1 cellular context compared by ENCODE assay signal in the genomic region with DNA sequence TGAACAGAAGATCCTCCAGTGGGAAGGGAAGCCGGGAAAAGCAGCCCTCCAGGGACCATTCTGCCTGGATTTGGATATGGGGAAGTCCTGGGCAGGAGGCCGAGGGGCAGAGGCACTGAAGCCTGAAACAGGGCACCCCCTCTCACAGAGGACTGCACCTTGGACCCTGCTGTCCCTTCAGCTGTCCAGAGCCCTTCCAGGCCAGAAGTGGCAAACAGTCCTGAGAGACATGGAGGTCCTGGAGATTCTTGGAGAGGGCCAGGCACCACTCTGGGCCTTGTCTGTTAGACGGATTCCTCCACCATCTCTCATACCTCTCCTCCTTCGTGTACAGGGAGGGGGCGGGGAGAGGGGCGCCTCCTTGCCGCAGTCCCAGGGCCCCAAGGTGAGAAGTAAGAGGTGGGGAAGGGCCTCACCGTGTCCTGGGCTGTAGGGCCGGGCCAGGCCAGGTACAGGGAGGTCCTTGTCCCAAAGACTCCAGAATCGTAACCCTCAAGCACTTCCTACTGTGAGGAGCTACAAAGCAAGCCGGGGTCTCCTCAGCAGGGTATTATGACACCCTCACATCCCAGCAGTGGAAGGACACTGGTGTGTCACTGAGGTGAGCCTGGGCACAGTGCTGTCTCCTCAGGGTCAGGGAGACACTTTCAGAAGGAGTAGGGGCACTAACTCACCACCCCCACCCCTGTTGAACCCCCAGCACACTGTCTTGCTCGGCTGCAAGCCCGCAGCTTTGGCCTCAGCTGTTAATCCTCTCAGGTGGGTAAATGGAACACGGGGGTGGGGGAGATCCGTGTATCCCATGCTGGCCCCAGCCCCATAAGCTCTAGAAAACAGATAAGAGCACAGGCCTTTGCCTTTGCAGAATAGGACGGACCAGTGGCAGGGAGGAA.
TF ChIP-seq lines count a peak whose summit lies in the region.

No MANE protein-coding gene starts in this region.

TF ChIP-seq in HepG2, 621 proteins besides CTCF, POLR2A, EP300 and RAD21 (continued from another document):
- TF ChIP-seq, protein P1, sequence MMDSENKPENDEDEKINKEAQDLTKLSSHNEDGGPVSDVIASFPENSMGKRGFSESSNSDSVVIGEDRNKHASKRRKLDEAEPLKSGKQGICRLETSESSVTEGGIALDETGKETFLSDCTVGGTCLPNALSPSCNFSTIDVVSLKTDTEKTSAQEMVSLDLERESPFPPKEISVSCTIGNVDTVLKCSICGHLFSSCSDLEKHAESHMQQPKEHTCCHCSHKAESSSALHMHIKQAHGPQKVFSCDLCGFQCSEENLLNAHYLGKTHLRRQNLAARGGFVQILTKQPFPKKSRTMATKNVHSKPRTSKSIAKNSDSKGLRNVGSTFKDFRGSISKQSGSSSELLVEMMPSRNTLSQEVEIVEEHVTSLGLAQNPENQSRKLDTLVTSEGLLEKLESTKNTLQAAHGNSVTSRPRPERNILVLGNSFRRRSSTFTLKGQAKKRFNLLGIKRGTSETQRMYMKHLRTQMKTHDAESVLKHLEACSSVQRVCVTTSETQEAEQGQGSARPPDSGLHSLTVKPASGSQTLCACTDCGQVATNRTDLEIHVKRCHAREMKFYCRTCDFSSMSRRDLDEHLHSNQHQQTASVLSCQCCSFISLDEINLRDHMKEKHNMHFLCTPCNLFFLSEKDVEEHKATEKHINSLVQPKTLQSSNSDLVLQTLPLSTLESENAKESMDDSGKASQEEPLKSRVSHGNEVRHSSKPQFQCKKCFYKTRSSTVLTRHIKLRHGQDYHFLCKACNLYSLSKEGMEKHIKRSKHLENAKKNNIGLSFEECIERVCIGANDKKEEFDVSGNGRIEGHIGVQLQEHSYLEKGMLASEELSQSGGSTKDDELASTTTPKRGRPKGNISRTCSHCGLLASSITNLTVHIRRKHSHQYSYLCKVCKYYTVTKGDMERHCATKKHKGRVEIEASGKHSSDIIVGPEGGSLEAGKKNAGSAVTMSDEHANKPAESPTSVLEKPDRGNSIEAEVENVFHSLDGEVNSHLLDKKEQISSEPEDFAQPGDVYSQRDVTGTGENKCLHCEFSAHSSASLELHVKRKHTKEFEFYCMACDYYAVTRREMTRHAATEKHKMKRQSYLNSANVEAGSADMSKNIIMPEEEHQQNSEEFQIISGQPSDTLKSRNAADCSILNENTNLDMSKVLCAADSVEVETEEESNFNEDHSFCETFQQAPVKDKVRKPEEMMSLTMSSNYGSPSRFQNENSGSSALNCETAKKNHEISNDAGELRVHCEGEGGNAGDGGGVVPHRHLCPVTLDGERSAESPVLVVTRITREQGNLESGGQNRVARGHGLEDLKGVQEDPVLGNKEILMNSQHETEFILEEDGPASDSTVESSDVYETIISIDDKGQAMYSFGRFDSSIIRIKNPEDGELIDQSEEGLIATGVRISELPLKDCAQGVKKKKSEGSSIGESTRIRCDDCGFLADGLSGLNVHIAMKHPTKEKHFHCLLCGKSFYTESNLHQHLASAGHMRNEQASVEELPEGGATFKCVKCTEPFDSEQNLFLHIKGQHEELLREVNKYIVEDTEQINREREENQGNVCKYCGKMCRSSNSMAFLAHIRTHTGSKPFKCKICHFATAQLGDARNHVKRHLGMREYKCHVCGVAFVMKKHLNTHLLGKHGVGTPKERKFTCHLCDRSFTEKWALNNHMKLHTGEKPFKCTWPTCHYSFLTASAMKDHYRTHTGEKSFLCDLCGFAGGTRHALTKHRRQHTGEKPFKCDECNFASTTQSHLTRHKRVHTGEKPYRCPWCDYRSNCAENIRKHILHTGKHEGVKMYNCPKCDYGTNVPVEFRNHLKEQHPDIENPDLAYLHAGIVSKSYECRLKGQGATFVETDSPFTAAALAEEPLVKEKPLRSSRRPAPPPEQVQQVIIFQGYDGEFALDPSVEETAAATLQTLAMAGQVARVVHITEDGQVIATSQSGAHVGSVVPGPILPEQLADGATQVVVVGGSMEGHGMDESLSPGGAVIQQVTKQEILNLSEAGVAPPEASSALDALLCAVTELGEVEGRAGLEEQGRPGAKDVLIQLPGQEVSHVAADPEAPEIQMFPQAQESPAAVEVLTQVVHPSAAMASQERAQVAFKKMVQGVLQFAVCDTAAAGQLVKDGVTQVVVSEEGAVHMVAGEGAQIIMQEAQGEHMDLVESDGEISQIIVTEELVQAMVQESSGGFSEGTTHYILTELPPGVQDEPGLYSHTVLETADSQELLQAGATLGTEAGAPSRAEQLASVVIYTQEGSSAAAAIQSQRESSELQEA (CRISPR knock-in tag; IDR thresholded peaks at IDR 0.05; ENCODE audit: not compliant biosample characterization) = peak; percentile 38
- no peak for TF ChIP-seq NFE2L2 (IDR thresholded peaks at IDR 0.05; ENCODE audit: low read length)
- no peak for TF ChIP-seq ZNF883 (CRISPR knock-in tag; IDR thresholded peaks at IDR 0.05; ENCODE audit: not compliant biosample characterization)
- TF ChIP-seq NFYC (CRISPR knock-in tag; IDR thresholded peaks at IDR 0.05) = no peak
- TF ChIP-seq REXO4 (CRISPR knock-in tag; IDR thresholded peaks at IDR 0.05; ENCODE audit: borderline replicate concordance) = no peak
- TF ChIP-seq, protein P2, sequence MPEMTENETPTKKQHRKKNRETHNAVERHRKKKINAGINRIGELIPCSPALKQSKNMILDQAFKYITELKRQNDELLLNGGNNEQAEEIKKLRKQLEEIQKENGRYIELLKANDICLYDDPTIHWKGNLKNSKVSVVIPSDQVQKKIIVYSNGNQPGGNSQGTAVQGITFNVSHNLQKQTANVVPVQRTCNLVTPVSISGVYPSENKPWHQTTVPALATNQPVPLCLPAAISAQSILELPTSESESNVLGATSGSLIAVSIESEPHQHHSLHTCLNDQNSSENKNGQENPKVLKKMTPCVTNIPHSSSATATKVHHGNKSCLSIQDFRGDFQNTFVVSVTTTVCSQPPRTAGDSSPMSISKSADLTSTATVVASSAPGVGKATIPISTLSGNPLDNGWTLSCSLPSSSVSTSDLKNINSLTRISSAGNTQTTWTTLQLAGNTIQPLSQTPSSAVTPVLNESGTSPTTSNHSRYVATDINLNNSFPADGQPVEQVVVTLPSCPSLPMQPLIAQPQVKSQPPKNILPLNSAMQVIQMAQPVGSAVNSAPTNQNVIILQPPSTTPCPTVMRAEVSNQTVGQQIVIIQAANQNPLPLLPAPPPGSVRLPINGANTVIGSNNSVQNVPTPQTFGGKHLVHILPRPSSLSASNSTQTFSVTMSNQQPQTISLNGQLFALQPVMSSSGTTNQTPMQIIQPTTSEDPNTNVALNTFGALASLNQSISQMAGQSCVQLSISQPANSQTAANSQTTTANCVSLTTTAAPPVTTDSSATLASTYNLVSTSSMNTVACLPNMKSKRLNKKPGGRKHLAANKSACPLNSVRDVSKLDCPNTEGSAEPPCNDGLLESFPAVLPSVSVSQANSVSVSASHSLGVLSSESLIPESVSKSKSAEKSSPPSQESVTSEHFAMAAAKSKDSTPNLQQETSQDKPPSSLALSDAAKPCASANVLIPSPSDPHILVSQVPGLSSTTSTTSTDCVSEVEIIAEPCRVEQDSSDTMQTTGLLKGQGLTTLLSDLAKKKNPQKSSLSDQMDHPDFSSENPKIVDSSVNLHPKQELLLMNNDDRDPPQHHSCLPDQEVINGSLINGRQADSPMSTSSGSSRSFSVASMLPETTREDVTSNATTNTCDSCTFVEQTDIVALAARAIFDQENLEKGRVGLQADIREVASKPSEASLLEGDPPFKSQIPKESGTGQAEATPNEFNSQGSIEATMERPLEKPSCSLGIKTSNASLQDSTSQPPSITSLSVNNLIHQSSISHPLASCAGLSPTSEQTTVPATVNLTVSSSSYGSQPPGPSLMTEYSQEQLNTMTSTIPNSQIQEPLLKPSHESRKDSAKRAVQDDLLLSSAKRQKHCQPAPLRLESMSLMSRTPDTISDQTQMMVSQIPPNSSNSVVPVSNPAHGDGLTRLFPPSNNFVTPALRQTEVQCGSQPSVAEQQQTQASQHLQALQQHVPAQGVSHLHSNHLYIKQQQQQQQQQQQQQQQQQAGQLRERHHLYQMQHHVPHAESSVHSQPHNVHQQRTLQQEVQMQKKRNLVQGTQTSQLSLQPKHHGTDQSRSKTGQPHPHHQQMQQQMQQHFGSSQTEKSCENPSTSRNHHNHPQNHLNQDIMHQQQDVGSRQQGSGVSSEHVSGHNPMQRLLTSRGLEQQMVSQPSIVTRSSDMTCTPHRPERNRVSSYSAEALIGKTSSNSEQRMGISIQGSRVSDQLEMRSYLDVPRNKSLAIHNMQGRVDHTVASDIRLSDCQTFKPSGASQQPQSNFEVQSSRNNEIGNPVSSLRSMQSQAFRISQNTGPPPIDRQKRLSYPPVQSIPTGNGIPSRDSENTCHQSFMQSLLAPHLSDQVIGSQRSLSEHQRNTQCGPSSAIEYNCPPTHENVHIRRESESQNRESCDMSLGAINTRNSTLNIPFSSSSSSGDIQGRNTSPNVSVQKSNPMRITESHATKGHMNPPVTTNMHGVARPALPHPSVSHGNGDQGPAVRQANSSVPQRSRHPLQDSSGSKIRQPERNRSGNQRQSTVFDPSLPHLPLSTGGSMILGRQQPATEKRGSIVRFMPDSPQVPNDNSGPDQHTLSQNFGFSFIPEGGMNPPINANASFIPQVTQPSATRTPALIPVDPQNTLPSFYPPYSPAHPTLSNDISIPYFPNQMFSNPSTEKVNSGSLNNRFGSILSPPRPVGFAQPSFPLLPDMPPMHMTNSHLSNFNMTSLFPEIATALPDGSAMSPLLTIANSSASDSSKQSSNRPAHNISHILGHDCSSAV (CRISPR knock-in tag; IDR thresholded peaks at IDR 0.05; ENCODE audit: borderline replicate concordance) = no peak
- no peak for TF ChIP-seq ZBTB8A (CRISPR knock-in tag; IDR thresholded peaks at IDR 0.05; ENCODE audit: borderline replicate concordance, low read depth)
- TF ChIP-seq HCFC1 (IDR thresholded peaks at IDR 0.05; ENCODE audit: low read depth, low read length) = no peak
